9 cellular contexts compared by ENCODE assay signal in genomic region chr20:35449855-35450254, GRCh38. TPM values are rescaled to one million over a fixed set of nuclear protein-coding genes. Genes with fewer than 3 reads are reported as not detected.
"Had no signal": no experiment of that assay in that cellular context is flagged by ENCODE, and none has a peak within 500 bp of the region (broad histone marks: within the 10 kb centered on the region; RNA-seq: fewer than 3 reads in every experiment).

No MANE protein-coding gene starts in this region.

RNA-seq across cellular contexts. Expression of gene GDF5, which starts 11.8 kb away (rescaled TPM):
- total RNA-seq: naive thymus-derived CD8-positive, alpha-beta T cell; natural killer cell; natural killer cell treated with Interleukin-12 subunit alpha and Interleukin-12 subunit beta and Interleukin-15 and Interleukin-18, amount 100 ng/mL, for 72 hours; pancreas; progenitor cell of endocrine pancreas; right lobe of liver; spleen had no signal
- polyA plus RNA-seq: naive thymus-derived CD8-positive, alpha-beta T cell; neural cell; ovary had no signal
